Comparison of ENCODE assay signal across 1 cellular context in genomic region chr18:47975105-47975504, GRCh38.
TF ChIP-seq lines count a peak whose summit lies in the region.

No MANE protein-coding gene starts in this region.

TF ChIP-seq in WTC11, 78 proteins besides CTCF, POLR2A, EP300 and RAD21 (continued from another document):
- TF ChIP-seq, protein P1, sequence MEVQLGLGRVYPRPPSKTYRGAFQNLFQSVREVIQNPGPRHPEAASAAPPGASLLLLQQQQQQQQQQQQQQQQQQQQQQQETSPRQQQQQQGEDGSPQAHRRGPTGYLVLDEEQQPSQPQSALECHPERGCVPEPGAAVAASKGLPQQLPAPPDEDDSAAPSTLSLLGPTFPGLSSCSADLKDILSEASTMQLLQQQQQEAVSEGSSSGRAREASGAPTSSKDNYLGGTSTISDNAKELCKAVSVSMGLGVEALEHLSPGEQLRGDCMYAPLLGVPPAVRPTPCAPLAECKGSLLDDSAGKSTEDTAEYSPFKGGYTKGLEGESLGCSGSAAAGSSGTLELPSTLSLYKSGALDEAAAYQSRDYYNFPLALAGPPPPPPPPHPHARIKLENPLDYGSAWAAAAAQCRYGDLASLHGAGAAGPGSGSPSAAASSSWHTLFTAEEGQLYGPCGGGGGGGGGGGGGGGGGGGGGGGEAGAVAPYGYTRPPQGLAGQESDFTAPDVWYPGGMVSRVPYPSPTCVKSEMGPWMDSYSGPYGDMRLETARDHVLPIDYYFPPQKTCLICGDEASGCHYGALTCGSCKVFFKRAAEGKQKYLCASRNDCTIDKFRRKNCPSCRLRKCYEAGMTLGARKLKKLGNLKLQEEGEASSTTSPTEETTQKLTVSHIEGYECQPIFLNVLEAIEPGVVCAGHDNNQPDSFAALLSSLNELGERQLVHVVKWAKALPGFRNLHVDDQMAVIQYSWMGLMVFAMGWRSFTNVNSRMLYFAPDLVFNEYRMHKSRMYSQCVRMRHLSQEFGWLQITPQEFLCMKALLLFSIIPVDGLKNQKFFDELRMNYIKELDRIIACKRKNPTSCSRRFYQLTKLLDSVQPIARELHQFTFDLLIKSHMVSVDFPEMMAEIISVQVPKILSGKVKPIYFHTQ (CRISPR knock-in tag; IDR thresholded peaks at IDR 0.05) = no peak
- TF ChIP-seq E2F5 (CRISPR knock-in tag; IDR thresholded peaks at IDR 0.05) (no peak), USF2 (CRISPR knock-in tag; IDR thresholded peaks at IDR 0.05) (no peak), JUN (CRISPR knock-in tag; IDR thresholded peaks at IDR 0.05) (no peak), MAX (CRISPR knock-in tag; IDR thresholded peaks at IDR 0.05) (no peak), TP53 (CRISPR knock-in tag; IDR thresholded peaks at IDR 0.05) (no peak), ZMAT4 (CRISPR knock-in tag; IDR thresholded peaks at IDR 0.05) (no peak), EMX1 (CRISPR knock-in tag; IDR thresholded peaks at IDR 0.05) (no peak)
TF ChIP-seq in WTC11: peak in this region for 0.
